37 cellular contexts compared by ENCODE assay signal in genomic region chr11:116044946-116045345, GRCh38.
"Had no signal": no experiment of that assay in that cellular context is flagged by ENCODE, and none has a peak within 500 bp of the region (broad histone marks: within the 10 kb centered on the region; RNA-seq: fewer than 3 reads in every experiment).

No MANE protein-coding gene starts in this region.

- H3K27me3 Mint-ChIP-seq: activated CD4-positive, alpha-beta memory T cell treated with anti-CD3 and anti-CD28 coated beads, Interleukin-2, amount 10 ng/mL, durations not matched to agents 7 days and 5 days; activated CD8-positive, alpha-beta memory T cell treated with anti-CD3 and anti-CD28 coated beads, Interleukin-2, amount 10 ng/mL, durations not matched to agents 7 days and 5 days; activated naive CD4-positive, alpha-beta T cell treated with anti-CD3 and anti-CD28 coated beads, Interleukin-2, amount 10 ng/mL, durations not matched to agents 7 days and 5 days; activated naive CD8-positive, alpha-beta T cell treated with anti-CD3 and anti-CD28 coated beads, Interleukin-2, amount 50 U/mL, for 24 hours had no signal

- H3K4me3 ChIP-seq: MG63, Peyer's patch had no signal

- DNase-seq: activated CD4-positive, alpha-beta memory T cell treated with anti-CD3 and anti-CD28 coated beads, Interleukin-2, amount 10 ng/mL, durations not matched to agents 7 days and 5 days; activated CD4-positive, alpha-beta T cell treated with anti-CD3 and anti-CD28 coated beads for 1 hour; activated CD4-positive, alpha-beta T cell treated with anti-CD3 and anti-CD28 coated beads for 48 hours; activated CD4-positive, CD25-positive, alpha-beta regulatory T cell; activated CD8-positive, alpha-beta memory T cell treated with anti-CD3 and anti-CD28 coated beads for 24 hours; activated CD8-positive, alpha-beta memory T cell treated with anti-CD3 and anti-CD28 coated beads, Interleukin-2, amount 10 ng/mL, durations not matched to agents 7 days and 5 days; activated CD8-positive, alpha-beta memory T cell treated with anti-CD3 and anti-CD28 coated beads, Interleukin-2, amount 50 U/mL, for 48 hours; activated effector memory CD4-positive, alpha-beta T cell treated with Interleukin-2 at 50 U/mL for 16 hours; activated naive CD4-positive, alpha-beta T cell treated with anti-CD3 and anti-CD28 coated beads, Interleukin-2, amount 10 ng/mL, durations not matched to agents 7 days and 5 days; activated naive CD8-positive, alpha-beta T cell treated with anti-CD3 and anti-CD28 coated beads, Interleukin-2, amount 50 U/mL, for 24 hours; activated T-cell treated with anti-CD3 and anti-CD28 coated beads, Interleukin-2, amount 50 U/mL, for 48 hours; anterior cingulate cortex; central memory CD4-positive, alpha-beta T cell; Kasumi-1; KG1; MG63; NCI-H1048; NCI-H1105 treated with DMSO at 0.1 percent for 48 hours; NCI-H1436; NCI-H1694; NCI-H1930; NCI-H2081 treated with DMSO at 0.1 percent for 48 hours; NCI-H2171; NCI-H510A; NCI-H526; NCI-H774; PC-3; Peyer's patch; RPMI8226; SHP77 treated with DMSO at 0.1 percent for 48 hours; SW 1271; T-helper 1 cell; T1000; WERI-Rb-1 had no signal

- H3K36me3 Mint-ChIP-seq: activated CD8-positive, alpha-beta memory T cell treated with anti-CD3 and anti-CD28 coated beads, Interleukin-2, amount 10 ng/mL, durations not matched to agents 7 days and 5 days; activated naive CD4-positive, alpha-beta T cell treated with anti-CD3 and anti-CD28 coated beads, Interleukin-2, amount 10 ng/mL, durations not matched to agents 7 days and 5 days; activated naive CD8-positive, alpha-beta T cell; brain had no signal

- H3K27me3 ChIP-seq: MG63, Peyer's patch had no signal

- H3K27ac Mint-ChIP-seq: activated CD4-positive, alpha-beta memory T cell treated with anti-CD3 and anti-CD28 coated beads, Interleukin-2, amount 10 ng/mL, durations not matched to agents 7 days and 5 days; activated CD8-positive, alpha-beta memory T cell treated with anti-CD3 and anti-CD28 coated beads, Interleukin-2, amount 10 ng/mL, durations not matched to agents 7 days and 5 days; activated naive CD4-positive, alpha-beta T cell treated with anti-CD3 and anti-CD28 coated beads, Interleukin-2, amount 10 ng/mL, durations not matched to agents 7 days and 5 days; activated naive CD8-positive, alpha-beta T cell; activated naive CD8-positive, alpha-beta T cell treated with anti-CD3 and anti-CD28 coated beads, Interleukin-2, amount 50 U/mL, for 24 hours had no signal

- H3K27ac ChIP-seq: Peyer's patch, WERI-Rb-1 had no signal

- H3K4me1 ChIP-seq: Peyer's patch had no signal

- H3K36me3 ChIP-seq: MG63, Peyer's patch, WERI-Rb-1 had no signal

- H3K9me3 Mint-ChIP-seq: activated CD4-positive, alpha-beta memory T cell treated with anti-CD3 and anti-CD28 coated beads, Interleukin-2, amount 10 ng/mL, durations not matched to agents 7 days and 5 days; activated naive CD8-positive, alpha-beta T cell treated with anti-CD3 and anti-CD28 coated beads, Interleukin-2, amount 50 U/mL, for 24 hours had no signal

- H3K4me3 Mint-ChIP-seq: activated CD4-positive, alpha-beta memory T cell treated with anti-CD3 and anti-CD28 coated beads, Interleukin-2, amount 10 ng/mL, durations not matched to agents 7 days and 5 days; activated CD8-positive, alpha-beta memory T cell treated with anti-CD3 and anti-CD28 coated beads, Interleukin-2, amount 10 ng/mL, durations not matched to agents 7 days and 5 days; activated naive CD4-positive, alpha-beta T cell treated with anti-CD3 and anti-CD28 coated beads, Interleukin-2, amount 10 ng/mL, durations not matched to agents 7 days and 5 days; activated naive CD8-positive, alpha-beta T cell; activated naive CD8-positive, alpha-beta T cell treated with anti-CD3 and anti-CD28 coated beads, Interleukin-2, amount 50 U/mL, for 24 hours; brain had no signal

- H3K4me1 Mint-ChIP-seq: activated CD4-positive, alpha-beta memory T cell treated with anti-CD3 and anti-CD28 coated beads, Interleukin-2, amount 10 ng/mL, durations not matched to agents 7 days and 5 days; activated CD8-positive, alpha-beta memory T cell treated with anti-CD3 and anti-CD28 coated beads, Interleukin-2, amount 10 ng/mL, durations not matched to agents 7 days and 5 days; activated naive CD4-positive, alpha-beta T cell treated with anti-CD3 and anti-CD28 coated beads, Interleukin-2, amount 10 ng/mL, durations not matched to agents 7 days and 5 days; activated naive CD8-positive, alpha-beta T cell treated with anti-CD3 and anti-CD28 coated beads, Interleukin-2, amount 50 U/mL, for 24 hours had no signal

- ATAC-seq: activated CD8-positive, alpha-beta memory T cell treated with anti-CD3 and anti-CD28 coated beads, Interleukin-2, amount 10 ng/mL, durations not matched to agents 7 days and 5 days; activated naive CD8-positive, alpha-beta T cell treated with anti-CD3 and anti-CD28 coated beads, Interleukin-2, amount 50 U/mL, for 24 hours; PC-3; SK-N-SH treated with all-trans-retinoic acid at 6 μM for 48 hours had no signal
